ENCODE assay signal across 7 cellular contexts in the genomic region with DNA sequence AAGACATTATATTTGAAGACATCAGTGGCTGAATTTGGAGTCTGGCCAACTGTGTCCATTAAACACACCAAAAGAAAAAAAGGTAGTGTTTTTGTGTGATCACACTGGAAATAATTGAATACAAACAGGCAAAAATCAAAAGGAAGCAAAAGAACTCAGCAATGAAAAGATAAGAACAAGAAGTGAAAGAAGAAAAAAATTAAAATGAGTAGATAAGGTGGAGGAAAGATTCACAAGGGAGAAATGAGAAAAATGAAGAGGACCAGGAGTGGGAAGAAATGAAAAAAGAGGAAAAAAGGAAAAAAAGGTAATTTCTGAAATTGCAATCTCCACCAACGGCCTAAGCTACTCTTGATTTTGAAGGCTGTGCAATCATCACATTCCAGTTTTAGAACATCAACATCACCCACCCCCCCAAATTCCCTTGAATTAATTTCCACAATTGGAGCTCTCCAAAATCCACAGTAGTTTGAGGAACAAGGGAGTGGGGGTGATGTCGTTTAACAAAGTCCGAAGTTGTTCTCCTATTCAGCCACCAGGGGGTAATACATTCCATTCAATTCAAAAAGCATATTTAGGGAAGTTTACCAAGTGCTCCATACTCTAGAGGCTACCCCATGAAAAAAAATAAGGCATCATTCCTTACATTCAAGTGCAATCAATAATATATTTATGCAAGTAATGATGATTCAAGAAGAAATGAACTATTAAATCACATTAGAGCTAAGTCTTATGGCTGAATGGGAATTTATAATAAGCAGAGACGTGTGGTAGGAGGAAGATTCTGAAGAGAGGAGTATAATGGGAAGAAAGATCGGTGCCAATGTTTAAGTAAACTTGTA. TPM values are rescaled to one million over a fixed set of nuclear protein-coding genes. Genes with fewer than 3 reads are reported as not detected.
DNase-seq lines count a peak whose midpoint lies in the region; ATAC-seq and TF ChIP-seq lines count a peak whose summit lies in the region.

No MANE protein-coding gene starts in this region.

- intact Hi-C loops in naive thymus-derived CD4-positive, alpha-beta T cell (cut with micrococcal nuclease), result loop anchor here (1.0 kb wide), 3 partner anchors 95 to 321 kb away; no protein-coding TSS in a partner anchor

- no peaks in the 10 kb centered on the region for H3K36me3 ChIP-seq in naive thymus-derived CD4-positive, alpha-beta T cell (ENCODE audit: control insufficient read depth in 2 of 3, insufficient read depth in 3 of 3, low read length in 3 of 3)

- H3K4me1 Mint-ChIP-seq in naive thymus-derived CD4-positive, alpha-beta T cell, result peaks cover 0 to 5% (median 0%) of the 10 kb centered on the region in 7 donors

- H3K4me1 ChIP-seq in naive thymus-derived CD4-positive, alpha-beta T cell (ENCODE audit: control insufficient read depth in 2 of 2, insufficient read depth in 2 of 2, low read length in 2 of 2), result no peaks in the 10 kb centered on the region

- ATAC-seq in HG03432 (IDR thresholded peaks at IDR 0.05; ENCODE audit: unreplicated experiment) (peak; percentile 56), HG03135 (IDR thresholded peaks at IDR 0.05; ENCODE audit: unreplicated experiment) (no peak)
- peak; percentile 70 for ATAC-seq in naive thymus-derived CD4-positive, alpha-beta T cell

- no peaks in the 10 kb centered on the region for H3K9me3 ChIP-seq in naive thymus-derived CD4-positive, alpha-beta T cell (ENCODE audit: control insufficient read depth in 2 of 3, low read length in 3 of 3)

- no peak overlapping the region for H3K4me3 ChIP-seq in naive thymus-derived CD4-positive, alpha-beta T cell (ENCODE audit: low read length)

- CTCF ChIA-PET in naive thymus-derived CD4-positive, alpha-beta T cell (lab: Charles Lee), result interaction anchor here (0.5 to 5.1 kb wide), 21 partner anchors 22 to 1227 kb away, joined by 3 to 44 read pairs (median 4); no protein-coding TSS in a partner anchor

- no peaks in the 10 kb centered on the region for H3K36me3 Mint-ChIP-seq in naive thymus-derived CD4-positive, alpha-beta T cell

- H3K27me3 Mint-ChIP-seq in naive thymus-derived CD4-positive, alpha-beta T cell, result peaks cover 0 to 13% (median 0%) of the 10 kb centered on the region in 5 donors

- peaks cover 0 to 3% (median 0%) of the 10 kb centered on the region in 11 donors for H3K9me3 Mint-ChIP-seq in naive thymus-derived CD4-positive, alpha-beta T cell

- no peak overlapping the region for H3K4me3 Mint-ChIP-seq in naive thymus-derived CD4-positive, alpha-beta T cell

- no peak overlapping the region for H3K27ac ChIP-seq in naive thymus-derived CD4-positive, alpha-beta T cell (ENCODE audit: low read depth, low read length)

- no peaks in the 10 kb centered on the region for H3K27me3 ChIP-seq in naive thymus-derived CD4-positive, alpha-beta T cell (ENCODE audit: control insufficient read depth in 2 of 2, insufficient read depth in 2 of 2, low read length in 2 of 2)

- no peak overlapping the region for H3K27ac Mint-ChIP-seq in naive thymus-derived CD4-positive, alpha-beta T cell

- DNase-seq in GF-D8 (lab: John Stamatoyannopoulos, UW), result peak; percentile 26
- DNase-seq in RKO (ENCODE audit: low spot score), result peak; percentile 61
- DNase-seq in erythroblast (lab: John Stamatoyannopoulos, UW), result peak; percentile 25 to 43
- peak in 6 of 9 donors; percentile 16 to 39 (median 32) for DNase-seq in naive thymus-derived CD4-positive, alpha-beta T cell
- no peak for DNase-seq in islet precursor cell

- POLR2A ChIA-PET in naive thymus-derived CD4-positive, alpha-beta T cell (lab: Charles Lee), result interaction anchor here (0.7 to 0.9 kb wide), 2 partner anchors 123 to 125 kb away, joined by 4 to 5 read pairs; no protein-coding TSS in a partner anchor

- no peak for TF ChIP-seq POLR2A in erythroblast (IDR thresholded peaks at IDR 0.05; ENCODE audit: low read length)

RNA-seq across cellular contexts. Expression of gene ZNF860, which starts 37.4 kb away (rescaled TPM):
- total RNA-seq in naive thymus-derived CD4-positive, alpha-beta T cell, result under 1 TPM in 3 of 5 experiments, not detected in 2; 0.11 to 0.32 (median 0.15) TPM
- not detected for polyA plus RNA-seq in naive thymus-derived CD4-positive, alpha-beta T cell

RNA-seq across cellular contexts. Expression of gene OSBPL10, which starts 37.9 kb away (rescaled TPM):
- 1 to 10 TPM in 3 of 5 experiments, under 1 TPM in 2; 0.30 to 6.8 (median 1.5) TPM for total RNA-seq in naive thymus-derived CD4-positive, alpha-beta T cell
- under 1 TPM; 0.15 TPM for polyA plus RNA-seq in naive thymus-derived CD4-positive, alpha-beta T cell
